Comparison of ENCODE assay signal across 27 cellular contexts in genomic region chr13:60655268-60655667, GRCh38.
"Had no signal": no experiment of that assay in that cellular context is flagged by ENCODE, and none has a peak within 500 bp of the region (broad histone marks: within the 10 kb centered on the region; RNA-seq: fewer than 3 reads in every experiment).

No MANE protein-coding gene starts in this region.

- H3K27me3 ChIP-seq: foreskin keratinocyte, hepatocyte, left lung, ovary, right atrium auricular region, spleen, vagina had no signal

- H3K27me3 Mint-ChIP-seq: activated CD4-positive, alpha-beta T cell treated with anti-CD3 and anti-CD28 coated beads, Interleukin-2, amount 10 ng/mL, durations not matched to agents 7 days and 5 days; activated naive CD4-positive, alpha-beta T cell treated with anti-CD3 and anti-CD28 coated beads, Interleukin-2, amount 50 U/mL, for 24 hours; brain; dendritic cell treated with granulocyte-macrophage colony-stimulating factor and Interleukin-4, amounts not matched to agents 40 ng/mL and 50 ng/mL, for 4 days; type B pancreatic cell had no signal

- H2AFZ ChIP-seq: hepatocyte had no signal

- H3K79me2 ChIP-seq: hepatocyte had no signal

- H3K4me3 ChIP-seq: hepatocyte, left lung, lung, ovary, prostate gland, right atrium auricular region, spleen, thoracic aorta, vagina had no signal

- ATAC-seq: left lung; naive thymus-derived CD8-positive, alpha-beta T cell had no signal

- H3K4me2 ChIP-seq: hepatocyte had no signal

- H3K9me3 Mint-ChIP-seq: activated CD4-positive, alpha-beta T cell treated with anti-CD3 and anti-CD28 coated beads, Interleukin-2, amount 10 ng/mL, durations not matched to agents 7 days and 5 days; activated naive CD4-positive, alpha-beta T cell treated with anti-CD3 and anti-CD28 coated beads, Interleukin-2, amount 50 U/mL, for 24 hours; type B pancreatic cell had no signal

- DNase-seq: activated CD4-positive, alpha-beta T cell treated with anti-CD3 and anti-CD28 coated beads, Interleukin-2, amount 10 ng/mL, durations not matched to agents 7 days and 5 days; activated CD4-positive, CD25-positive, alpha-beta regulatory T cell treated with anti-CD3 and anti-CD28 coated beads, Interleukin-2, amount 50 U/mL, for 72 hours; activated gamma-delta T cell treated with Interleukin-2 at 50 U/mL for 16 hours; activated T-cell treated with anti-CD3 and anti-CD28 coated beads, Interleukin-2, amount 50 U/mL, for 1 hour; anterior cingulate cortex; caudate nucleus; effector CD4-positive, alpha-beta T cell; immature natural killer cell; left lung; naive thymus-derived CD8-positive, alpha-beta T cell; ovary; spleen; stimulated activated CD4-positive, alpha-beta T cell treated with anti-CD3 and anti-CD28 coated beads, Interleukin-4, amount 100 ng/mL, for 1 hour; stimulated activated naive CD4-positive, alpha-beta T cell treated with Interleukin-2 at 50 U/mL for 16 hours; WERI-Rb-1 had no signal

- H3K4me1 Mint-ChIP-seq: activated CD4-positive, alpha-beta T cell treated with anti-CD3 and anti-CD28 coated beads, Interleukin-2, amount 10 ng/mL, durations not matched to agents 7 days and 5 days; activated naive CD4-positive, alpha-beta T cell treated with anti-CD3 and anti-CD28 coated beads, Interleukin-2, amount 50 U/mL, for 24 hours; brain; immature natural killer cell; mesothelial cell of epicardium; naive thymus-derived CD8-positive, alpha-beta T cell had no signal

- H3K27ac ChIP-seq: foreskin keratinocyte, hepatocyte, left lung, ovary, prostate gland, right atrium auricular region, spleen, thoracic aorta, vagina, WERI-Rb-1 had no signal

- H3K36me3 ChIP-seq: left lung, ovary, prostate gland, right atrium auricular region, spleen, thoracic aorta, vagina, WERI-Rb-1 had no signal

- H3K27ac Mint-ChIP-seq: activated CD4-positive, alpha-beta T cell treated with anti-CD3 and anti-CD28 coated beads, Interleukin-2, amount 10 ng/mL, durations not matched to agents 7 days and 5 days; activated naive CD4-positive, alpha-beta T cell treated with anti-CD3 and anti-CD28 coated beads, Interleukin-2, amount 50 U/mL, for 24 hours; brain; dendritic cell treated with granulocyte-macrophage colony-stimulating factor and Interleukin-4, amounts not matched to agents 40 ng/mL and 50 ng/mL, for 4 days; immature natural killer cell; mesothelial cell of epicardium; naive thymus-derived CD8-positive, alpha-beta T cell; type B pancreatic cell had no signal

- H3K36me3 Mint-ChIP-seq: activated naive CD4-positive, alpha-beta T cell treated with anti-CD3 and anti-CD28 coated beads, Interleukin-2, amount 50 U/mL, for 24 hours; brain; immature natural killer cell; mesothelial cell of epicardium; naive thymus-derived CD8-positive, alpha-beta T cell; type B pancreatic cell had no signal

- H3K9me3 ChIP-seq: left lung, ovary, prostate gland, spleen, thoracic aorta, vagina had no signal

- H3K4me3 Mint-ChIP-seq: activated CD4-positive, alpha-beta T cell treated with anti-CD3 and anti-CD28 coated beads, Interleukin-2, amount 10 ng/mL, durations not matched to agents 7 days and 5 days; activated naive CD4-positive, alpha-beta T cell treated with anti-CD3 and anti-CD28 coated beads, Interleukin-2, amount 50 U/mL, for 24 hours; brain; dendritic cell treated with granulocyte-macrophage colony-stimulating factor and Interleukin-4, amounts not matched to agents 40 ng/mL and 50 ng/mL, for 4 days; immature natural killer cell; mesothelial cell of epicardium; naive thymus-derived CD8-positive, alpha-beta T cell; type B pancreatic cell had no signal

- H3K4me1 ChIP-seq: foreskin keratinocyte, left lung, prostate gland, right atrium auricular region, spleen, vagina had no signal
